ENCODE assay signal across 9 cellular contexts in the genomic region with DNA sequence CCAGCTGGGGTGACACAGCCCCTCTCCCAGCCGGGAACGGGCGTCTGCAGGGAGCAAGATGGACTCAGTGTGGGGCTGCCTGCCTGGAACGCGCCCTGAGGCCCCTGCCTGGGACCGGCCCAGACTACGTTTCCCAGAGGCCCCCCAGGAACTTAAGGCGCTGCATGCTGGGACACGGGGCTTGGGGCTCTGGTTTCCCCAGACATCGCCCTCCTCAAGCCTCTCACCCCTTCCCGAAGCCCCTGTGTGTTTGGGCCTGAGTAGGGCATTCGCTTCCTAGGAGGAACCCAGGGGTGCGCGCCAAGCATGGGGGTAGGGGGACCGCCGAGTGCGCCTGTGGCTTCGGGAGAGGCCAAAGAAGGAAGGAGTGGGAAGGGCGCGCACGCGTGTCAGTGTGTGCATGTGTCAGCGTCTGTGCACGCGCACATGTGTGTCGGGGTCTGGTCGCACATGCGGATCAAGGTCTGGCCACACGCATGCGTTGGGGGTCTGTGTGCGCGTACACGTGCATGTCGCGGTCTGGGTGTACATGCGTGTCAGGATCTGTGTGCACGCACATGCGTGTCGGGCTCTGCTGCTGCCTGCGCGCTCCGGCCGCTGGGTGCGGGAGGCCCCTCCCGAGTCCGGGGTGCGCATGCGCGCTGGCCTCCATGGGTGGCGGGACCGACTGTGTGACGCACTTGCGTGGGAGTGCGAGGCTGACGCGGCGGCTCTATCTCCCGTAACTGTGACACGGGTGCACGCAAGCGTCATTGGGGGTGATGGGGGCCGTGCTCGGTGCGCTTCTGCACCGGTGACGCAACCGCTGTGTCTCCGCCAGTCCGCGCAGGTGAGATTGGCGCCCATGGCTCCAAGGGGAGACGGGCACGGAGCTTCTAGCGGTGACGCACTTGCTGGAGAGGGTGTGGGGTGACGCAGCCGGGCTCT. TPM values are rescaled to one million over a fixed set of nuclear protein-coding genes. Genes with fewer than 3 reads are reported as not detected.
DNase-seq lines count a peak whose midpoint lies in the region; ATAC-seq and TF ChIP-seq lines count a peak whose summit lies in the region.
"Had no signal": no experiment of that assay in that cellular context is flagged by ENCODE, and none has a peak within 500 bp of the region (broad histone marks: within the 10 kb centered on the region; RNA-seq: fewer than 3 reads in every experiment).

No MANE protein-coding gene starts in this region.

- H3K4me1 Mint-ChIP-seq in CD8-positive, alpha-beta memory T cell, result peaks cover 25 to 54% (median 28%) of the 10 kb centered on the region in 3 donors
- peaks cover 16% of the 10 kb centered on the region for H3K4me1 Mint-ChIP-seq in activated CD4-positive, alpha-beta T cell treated with anti-CD3 and anti-CD28 coated beads, Interleukin-2, amount 10 ng/mL, durations not matched to agents 7 days and 5 days
- no peaks in the 10 kb centered on the region for H3K4me1 Mint-ChIP-seq in neural progenitor cell

- CTCF ChIA-PET in CD8-positive, alpha-beta memory T cell (lab: Charles Lee), result no interaction called here
- CTCF ChIA-PET in activated CD4-positive, alpha-beta T cell treated with anti-CD3 and anti-CD28 coated beads, Interleukin-2, amount 10 ng/mL, durations not matched to agents 7 days and 5 days (lab: Charles Lee), result interaction anchor here (1.0 kb wide), 1 partner anchor 14 kb away, joined by 3 read pairs; no protein-coding TSS in a partner anchor

- peaks cover 8% of the 10 kb centered on the region for H3K36me3 ChIP-seq in CD8-positive, alpha-beta memory T cell (ENCODE audit: insufficient read depth, low read length)
- peaks cover 3% of the 10 kb centered on the region for H3K36me3 ChIP-seq in neural progenitor cell

- 55 to 66% methylated on average over 56 to 71 of the region's 77 CpGs for WGBS in lower leg skin, 2 donors

- peak overlapping the region; percentile 93 to 99 (median 96) for H3K4me3 Mint-ChIP-seq in CD8-positive, alpha-beta memory T cell
- H3K4me3 Mint-ChIP-seq in activated CD4-positive, alpha-beta T cell treated with anti-CD3 and anti-CD28 coated beads, Interleukin-2, amount 10 ng/mL, durations not matched to agents 7 days and 5 days, result peak overlapping the region; percentile 87
- no peak overlapping the region for H3K4me3 Mint-ChIP-seq in neural progenitor cell

- TF ChIP-seq POLR2A in lower leg skin (IDR thresholded peaks at IDR 0.05), result no peak

- POLR2A ChIA-PET in CD8-positive, alpha-beta memory T cell (lab: Charles Lee), result interaction anchor here (0.7 to 1.0 kb wide), 2 partner anchors 17 to 158 kb away, joined by 4 to 5 read pairs; no protein-coding TSS in a partner anchor
- POLR2A ChIA-PET in activated CD4-positive, alpha-beta T cell treated with anti-CD3 and anti-CD28 coated beads, Interleukin-2, amount 10 ng/mL, durations not matched to agents 7 days and 5 days (lab: Charles Lee), result no interaction called here

- peaks cover 0 to 7% of the 10 kb centered on the region in 2 donors for H3K27me3 Mint-ChIP-seq in CD8-positive, alpha-beta memory T cell
- H3K27me3 Mint-ChIP-seq in activated CD4-positive, alpha-beta T cell treated with anti-CD3 and anti-CD28 coated beads, Interleukin-2, amount 10 ng/mL, durations not matched to agents 7 days and 5 days, result no peaks in the 10 kb centered on the region
- H3K27me3 Mint-ChIP-seq in neural progenitor cell (ENCODE audit: insufficient read depth, low read depth), result no peaks in the 10 kb centered on the region

- H3F3A ChIP-seq in neural progenitor cell (ENCODE audit: low read depth), result peaks cover 7% of the 10 kb centered on the region

- peak; percentile 60 for ATAC-seq in GM21423 (IDR thresholded peaks at IDR 0.05; ENCODE audit: unreplicated experiment)

- H3K9me3 ChIP-seq in CD8-positive, alpha-beta memory T cell (ENCODE audit: low read length), result no peaks in the 10 kb centered on the region
- H3K9me3 ChIP-seq in neural progenitor cell (ENCODE audit: low read depth), result no peaks in the 10 kb centered on the region

- peaks cover 11% of the 10 kb centered on the region for H3K4me1 ChIP-seq in CD8-positive, alpha-beta memory T cell (ENCODE audit: insufficient read depth, low read length)
- no peaks in the 10 kb centered on the region for H3K4me1 ChIP-seq in neural progenitor cell

- no peak overlapping the region for H2AFZ ChIP-seq in neural progenitor cell (replicated peaks)
- H2AFZ ChIP-seq: PC-9 had no signal

- no peak overlapping the region for H3K4me2 ChIP-seq in neural progenitor cell
- H3K4me2 ChIP-seq: PC-9 had no signal

- H3K27me3 ChIP-seq in CD8-positive, alpha-beta memory T cell (ENCODE audit: insufficient read depth, low read length, poor library complexity, severe bottlenecking), result no peaks in the 10 kb centered on the region
- no peaks in the 10 kb centered on the region for H3K27me3 ChIP-seq in neural progenitor cell

- peaks cover 9 to 59% (median 29%) of the 10 kb centered on the region in 3 donors for H3K36me3 Mint-ChIP-seq in CD8-positive, alpha-beta memory T cell
- H3K36me3 Mint-ChIP-seq in activated CD4-positive, alpha-beta T cell treated with anti-CD3 and anti-CD28 coated beads, Interleukin-2, amount 10 ng/mL, durations not matched to agents 7 days and 5 days (ENCODE audit: low read depth), result peaks cover 31% of the 10 kb centered on the region
- H3K36me3 Mint-ChIP-seq in neural progenitor cell, result peaks cover 26% of the 10 kb centered on the region

- H3K9ac ChIP-seq in neural progenitor cell, result no peak overlapping the region

- TF ChIP-seq CTCF in lower leg skin (IDR thresholded peaks at IDR 0.05) (no peak), neural progenitor cell (IDR thresholded peaks at IDR 0.05) (no peak)

- H3K79me2 ChIP-seq in neural progenitor cell (ENCODE audit: low read depth), result peaks cover 5% of the 10 kb centered on the region

- DNase-seq in CD8-positive, alpha-beta memory T cell, result peak; percentile 90 to 97 (median 96)
- DNase-seq in LHCN-M2 (ENCODE audit: low read depth) (peak; percentile 78), dedifferentiated amniotic fluid mesenchymal stem cell (ENCODE audit: extremely low spot score) (peak; percentile 68), lower leg skin (ENCODE audit: low spot score in 2 of 2) (peak; percentile 74 to 97), neural progenitor cell (ENCODE audit: low spot score) (no peak)
- DNase-seq in activated CD4-positive, alpha-beta T cell treated with anti-CD3 and anti-CD28 coated beads, Interleukin-2, amount 10 ng/mL, durations not matched to agents 7 days and 5 days, result peak; percentile 89
- peak; percentile 81 for DNase-seq in stimulated activated CD8-positive, alpha-beta memory T cell treated with anti-CD3 and anti-CD28 coated beads, Interleukin-12 subunit alpha, Interleukin-12 subunit beta, amount 100 ng/mL, for 1 hour (ENCODE audit: low read depth)

- intact Hi-C loops in lower leg skin (cut with DNase I; ENCODE audit: low total_unique reads), result no loop called here

- H3K4me3 ChIP-seq in CD8-positive, alpha-beta memory T cell (ENCODE audit: low read length), result peak overlapping the region; percentile 53
- H3K4me3 ChIP-seq in lower leg skin (ENCODE audit: low read depth, poor library complexity, severe bottlenecking) (peak overlapping the region; percentile 27), neural progenitor cell (no peak overlapping the region)
- H3K4me3 ChIP-seq: PC-9 had no signal

- peak overlapping the region; percentile 85 for H3K27ac ChIP-seq in CD8-positive, alpha-beta memory T cell (ENCODE audit: low read depth, low read length)
- no peak overlapping the region for H3K27ac ChIP-seq in neural progenitor cell
- H3K27ac ChIP-seq: PC-9 had no signal

- peak overlapping the region; percentile 98 to 100 (median 100) for H3K27ac Mint-ChIP-seq in CD8-positive, alpha-beta memory T cell
- H3K27ac Mint-ChIP-seq in activated CD4-positive, alpha-beta T cell treated with anti-CD3 and anti-CD28 coated beads, Interleukin-2, amount 10 ng/mL, durations not matched to agents 7 days and 5 days, result peak overlapping the region; percentile 97
- H3K27ac Mint-ChIP-seq in neural progenitor cell, result no peak overlapping the region

- no peaks in the 10 kb centered on the region for H4K20me1 ChIP-seq in neural progenitor cell (ENCODE audit: low read depth)

- H3K9me3 Mint-ChIP-seq in CD8-positive, alpha-beta memory T cell, result peaks cover 0 to 25% (median 6%) of the 10 kb centered on the region in 5 donors
- peaks cover 11% of the 10 kb centered on the region for H3K9me3 Mint-ChIP-seq in activated CD4-positive, alpha-beta T cell treated with anti-CD3 and anti-CD28 coated beads, Interleukin-2, amount 10 ng/mL, durations not matched to agents 7 days and 5 days
- peaks cover 2% of the 10 kb centered on the region for H3K9me3 Mint-ChIP-seq in neural progenitor cell

RNA-seq across cellular contexts. Expression of a gene that starts 16.2 kb away (rescaled TPM):
- total RNA-seq in CD8-positive, alpha-beta memory T cell, result 10 to 100 TPM; 17.5 to 18.6 TPM
- polyA plus RNA-seq in CD8-positive, alpha-beta memory T cell, result 43.9 TPM
- total RNA-seq in LHCN-M2 (2014; rRNA removed) (12.6 and 16.1 TPM in 2 replicates), lower leg skin (10 to 100 TPM; 17.6 to 28.0 (median 24.0) TPM), neural progenitor cell (ENCODE audit: low replicate concordance) (44.2 and 68.5 TPM in 2 replicates)
- polyA plus RNA-seq in LHCN-M2 (2012), result 6.7 TPM
- 10 to 100 TPM; 19.5 to 20.2 TPM for total RNA-seq in activated CD4-positive, alpha-beta T cell treated with anti-CD3 and anti-CD28 coated beads, Interleukin-2, amount 10 ng/mL, durations not matched to agents 7 days and 5 days
